10 cellular contexts compared by ENCODE assay signal in the genomic region with DNA sequence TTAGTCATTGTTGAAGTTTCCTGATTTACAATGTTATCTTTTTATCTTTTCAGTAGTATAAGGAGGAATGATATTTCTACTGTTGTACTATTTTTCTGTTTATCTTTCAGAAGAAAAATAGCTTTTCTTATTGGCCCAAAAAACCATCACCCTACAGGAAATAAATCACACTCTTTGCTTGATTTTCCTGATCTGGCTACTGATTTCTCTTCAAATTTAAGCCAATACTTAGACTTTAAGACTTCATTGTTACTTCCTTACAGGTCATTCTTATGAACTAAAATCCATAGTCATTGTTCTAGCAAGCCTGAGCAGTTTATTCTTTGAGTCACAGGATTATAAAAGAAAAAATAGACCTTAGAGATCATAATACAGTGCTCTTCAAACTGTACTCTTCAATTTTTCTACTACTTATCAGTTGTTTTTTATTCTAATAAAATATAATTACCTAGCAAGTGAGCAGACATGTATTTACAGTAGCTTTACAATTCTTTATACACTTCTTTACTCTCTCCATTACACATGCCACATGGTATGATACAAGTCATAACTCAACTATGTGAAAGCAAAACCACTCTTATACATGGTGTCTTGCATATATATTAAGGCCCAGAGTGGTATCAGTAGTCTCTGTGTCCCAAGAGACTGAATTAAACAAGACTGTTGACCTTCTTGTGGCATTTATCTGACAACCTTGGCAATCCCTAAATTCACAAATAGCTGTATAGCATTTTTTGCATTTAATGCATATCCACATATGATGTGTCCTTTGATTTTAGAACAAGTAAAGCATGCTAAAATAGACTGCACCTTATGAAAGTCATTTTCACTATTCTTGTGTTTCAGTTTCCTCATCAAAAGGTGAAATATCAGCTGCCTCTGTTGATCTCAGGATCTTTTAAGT. TPM values are rescaled to one million over a fixed set of nuclear protein-coding genes. Genes with fewer than 3 reads are reported as not detected.
DNase-seq lines count a peak whose midpoint lies in the region; ATAC-seq and TF ChIP-seq lines count a peak whose summit lies in the region.
"Had no signal": no experiment of that assay in that cellular context is flagged by ENCODE, and none has a peak within 500 bp of the region (broad histone marks: within the 10 kb centered on the region; RNA-seq: fewer than 3 reads in every experiment).

No MANE protein-coding gene starts in this region.

- peak; percentile 29 for DNase-seq in fibroblast of pulmonary artery (ENCODE audit: low read depth)
- no peak for DNase-seq in psoas muscle
- DNase-seq in DMS153 (lab: John Stamatoyannopoulos, UW), result no peak
- DNase-seq in HuH-7 (ENCODE audit: low spot score), result no peak
- DNase-seq in GF-D8 (lab: John Stamatoyannopoulos, UW), result no peak
- DNase-seq: activated B cell treated with CpG ODN at 0.5 μM for 24 hours had no signal

- intact Hi-C loops in psoas muscle (cut with DNase I), result loop anchor here in 1 of 2 donors (5.0 kb wide), 1 partner anchor 47 kb away; a partner anchor contains a TSS

- no peaks in the 10 kb centered on the region for H3K27me3 ChIP-seq in psoas muscle (ENCODE audit: insufficient read depth in 3 of 3, low read length in 2 of 3)

- no peak overlapping the region for H3K27ac ChIP-seq in psoas muscle
- H3K27ac ChIP-seq: parathyroid adenoma had no signal

- H3K9me3 ChIP-seq in psoas muscle, result no peaks in the 10 kb centered on the region

- peaks cover 41% of the 10 kb centered on the region for H3K4me1 ChIP-seq in psoas muscle

- H3K4me3 ChIP-seq in fibroblast of pulmonary artery (replicated peaks; ENCODE audit: low read depth, low read length) (no peak overlapping the region), psoas muscle (no peak overlapping the region)

- TF ChIP-seq CTCF in fibroblast of pulmonary artery (IDR thresholded peaks at IDR 0.05; ENCODE audit: low read length, missing control alignments) (no peak), psoas muscle (IDR thresholded peaks at IDR 0.05) (no peak)

- peak; percentile 92 for ATAC-seq in GM18520 (IDR thresholded peaks at IDR 0.05; ENCODE audit: unreplicated experiment)
- peak; percentile 88 for ATAC-seq in GM21576 (IDR thresholded peaks at IDR 0.05; ENCODE audit: unreplicated experiment)
- peak; percentile 89 for ATAC-seq in HG03442 (IDR thresholded peaks at IDR 0.05; ENCODE audit: unreplicated experiment)
- ATAC-seq in psoas muscle, result no peak

- peaks cover 0 to 4% of the 10 kb centered on the region in 2 donors for H3K36me3 ChIP-seq in psoas muscle (ENCODE audit: insufficient read depth in 1 of 2, low read depth in 1 of 2)

RNA-seq across cellular contexts. Expression of a gene that starts 47.9 kb away (rescaled TPM):
- total RNA-seq in psoas muscle, result 10 to 100 TPM; 12.4 to 24.0 (median 15.4) TPM
- polyA plus RNA-seq in psoas muscle, result 1 to 10 TPM; 1.4 to 2.9 (median 1.7) TPM

Comparison
In these comparisons a context has a peak if more than half of its experiments do, and no peak if none do; other contexts are left out.
1. ATAC-seq: peak in GM18520 (single experiment), GM21576 (single experiment) and HG03442 (single experiment); none in psoas muscle (0 of 4).